In genomic region chr20:50520222-50520877, GRCh38 we compare ENCODE assay signal across 8 cellular contexts. TPM values are rescaled to one million over a fixed set of nuclear protein-coding genes. Genes with fewer than 3 reads are reported as not detected.
DNase-seq lines count a peak whose midpoint lies in the region; ATAC-seq and TF ChIP-seq lines count a peak whose summit lies in the region.

No MANE protein-coding gene starts in this region.

- TF ChIP-seq CTCF in CD8-positive, alpha-beta T cell (IDR thresholded peaks at IDR 0.05) = no peak
- no peak for TF ChIP-seq CTCF in natural killer cell (IDR thresholded peaks at IDR 0.05)
- no peak for TF ChIP-seq CTCF in PC-9 (conservative IDR thresholded peaks at IDR 0.05)

- 0 out of 2 replicates have a peak, but pooled peaks cover 5% of the 10 kb centered on the region for H4K20me1 ChIP-seq in PC-9 (ENCODE audit: insufficient read depth)

- H3F3A ChIP-seq in PC-9 (ENCODE audit: insufficient read depth, low read depth) = no peaks in the 10 kb centered on the region; the same call in 1 of the 2 replicates

- BruUV-seq in PC-9 (replicated peaks; lab: Mats Ljungman, UMichigan) = no TSS peak

- no peaks in the 10 kb centered on the region for H3K27me3 Mint-ChIP-seq in CD8-positive, alpha-beta T cell (ENCODE audit: low read depth)
- no peaks in the 10 kb centered on the region for H3K27me3 Mint-ChIP-seq in IgD-negative memory B cell
- H3K27me3 Mint-ChIP-seq in activated T-helper 2 cell treated with anti-CD3 and anti-CD28 coated beads, Interferon-gamma antibody, Interleukin-2, Interleukin-4, amounts not matched to agents 10 μg/mL and 5 μg/mL and 100 μg/mL, durations not matched to agents 14 hours and 24 hours and 36 hours (ENCODE audit: low read depth) = no peaks in the 10 kb centered on the region
- H3K27me3 Mint-ChIP-seq in natural killer cell (ENCODE audit: low read depth in 2 of 2) = no peaks in the 10 kb centered on the region

- no peaks in the 10 kb centered on the region for H3K9me3 ChIP-seq in CD8-positive, alpha-beta T cell (ENCODE audit: low read length)
- no peaks in the 10 kb centered on the region for H3K9me3 ChIP-seq in PC-9 (ENCODE audit: insufficient read depth, low read depth)

- intact Hi-C loops in CD8-positive, alpha-beta T cell (cut with DNase I, micrococcal nuclease) = no loop called here
- intact Hi-C loops in activated T-helper 2 cell treated with anti-CD3 and anti-CD28 coated beads, Interferon-gamma antibody, Interleukin-2, Interleukin-4, amounts not matched to agents 10 μg/mL and 5 μg/mL and 100 μg/mL, durations not matched to agents 14 hours and 24 hours and 36 hours (cut with micrococcal nuclease) = no loop called here
- intact Hi-C loops in natural killer cell (cut with micrococcal nuclease) (no loop called here), PC-9 (cut with micrococcal nuclease; ENCODE audit: unreplicated experiment) (no loop called here)

- no peaks in the 10 kb centered on the region for H3K9me2 ChIP-seq in PC-9 (ENCODE audit: insufficient read depth)

- H3K27me3 ChIP-seq in CD8-positive, alpha-beta T cell (ENCODE audit: insufficient read depth, low read length) = no peaks in the 10 kb centered on the region
- no peaks in the 10 kb centered on the region for H3K27me3 ChIP-seq in PC-9 (ENCODE audit: insufficient read depth, low read depth)

- peaks cover 92% of the 10 kb centered on the region for H3K79me2 ChIP-seq in PC-9 (ENCODE audit: low read depth)

- CTCF ChIA-PET in CD8-positive, alpha-beta T cell (lab: Charles Lee) = interaction anchor here (0.8 to 1.6 kb wide), 3 partner anchors 10 to 69 kb away, joined by 3 to 4 read pairs (median 3); partner anchors contain the start of gene PTPN1
- CTCF ChIA-PET in PC-9 (lab: Charles Lee) = interaction anchor here (0.7 kb wide), 1 partner anchor 135 kb away, joined by 4 read pairs; no protein-coding TSS in a partner anchor

- H3K27ac ChIP-seq in CD8-positive, alpha-beta T cell (ENCODE audit: low read depth, low read length) = no peak overlapping the region
- H3K27ac ChIP-seq in PC-9 = no peak overlapping the region

- H3K27ac Mint-ChIP-seq in CD8-positive, alpha-beta T cell = peak overlapping the region; percentile 88
- H3K27ac Mint-ChIP-seq in IgD-negative memory B cell = peak overlapping the region; percentile 91 to 99 (median 95)
- peak overlapping the region; percentile 95 for H3K27ac Mint-ChIP-seq in activated T-helper 2 cell treated with anti-CD3 and anti-CD28 coated beads, Interferon-gamma antibody, Interleukin-2, Interleukin-4, amounts not matched to agents 10 μg/mL and 5 μg/mL and 100 μg/mL, durations not matched to agents 14 hours and 24 hours and 36 hours
- H3K27ac Mint-ChIP-seq in natural killer cell = peak overlapping the region; percentile 95 to 98

- H3K36me3 Mint-ChIP-seq in CD8-positive, alpha-beta T cell = peaks cover 8% of the 10 kb centered on the region
- H3K36me3 Mint-ChIP-seq in IgD-negative memory B cell = peaks cover 2% of the 10 kb centered on the region
- H3K36me3 Mint-ChIP-seq in activated T-helper 2 cell treated with anti-CD3 and anti-CD28 coated beads, Interferon-gamma antibody, Interleukin-2, Interleukin-4, amounts not matched to agents 10 μg/mL and 5 μg/mL and 100 μg/mL, durations not matched to agents 14 hours and 24 hours and 36 hours (ENCODE audit: low read depth) = peaks cover 58% of the 10 kb centered on the region
- no peaks in the 10 kb centered on the region for H3K36me3 Mint-ChIP-seq in natural killer cell

- no peak overlapping the region for H3K4me2 ChIP-seq in PC-9

- H3K36me3 ChIP-seq in CD8-positive, alpha-beta T cell (ENCODE audit: insufficient read depth, low read length) = no peaks in the 10 kb centered on the region
- no peaks in the 10 kb centered on the region; the same call in 1 of the 2 replicates for H3K36me3 ChIP-seq in PC-9 (ENCODE audit: low read depth)

- peak in 2 of 7 experiments; percentile 30 to 43 for DNase-seq in CD8-positive, alpha-beta T cell
- DNase-seq in activated T-helper 2 cell treated with anti-CD3 and anti-CD28 coated beads, Interferon-gamma antibody, Interleukin-2, Interleukin-4, amounts not matched to agents 10 μg/mL and 5 μg/mL and 100 μg/mL, durations not matched to agents 14 hours and 24 hours and 36 hours (ENCODE audit: low spot score) = no peak
- DNase-seq in natural killer cell (no peak), RKO (ENCODE audit: low spot score) (no peak), DMS153 (lab: John Stamatoyannopoulos, UW) (no peak), mesenteric fat pad (ENCODE audit: low spot score) (no peak), PC-9 (no peak)

- no peaks in the 10 kb centered on the region for H3K9me3 Mint-ChIP-seq in CD8-positive, alpha-beta T cell
- H3K9me3 Mint-ChIP-seq in IgD-negative memory B cell (no peaks in the 10 kb centered on the region), natural killer cell (no peaks in the 10 kb centered on the region)
- no peaks in the 10 kb centered on the region for H3K9me3 Mint-ChIP-seq in activated T-helper 2 cell treated with anti-CD3 and anti-CD28 coated beads, Interferon-gamma antibody, Interleukin-2, Interleukin-4, amounts not matched to agents 10 μg/mL and 5 μg/mL and 100 μg/mL, durations not matched to agents 14 hours and 24 hours and 36 hours

- POLR2A ChIA-PET in CD8-positive, alpha-beta T cell (lab: Charles Lee) = interaction anchor here (1.6 to 2.7 kb wide), 2 partner anchors 10 to 11 kb away, joined by 9 to 19 read pairs; partner anchors contain the start of gene PTPN1
- POLR2A ChIA-PET in PC-9 (lab: Charles Lee; ENCODE audit: unreplicated experiment) = interaction anchor here (0.7 to 0.9 kb wide), 2 partner anchors 9 to 39 kb away, joined by 3 read pairs; no protein-coding TSS in a partner anchor

- peak; percentile 14 for ATAC-seq in CD8-positive, alpha-beta T cell
- peak; percentile 16 to 21 (median 18) for ATAC-seq in natural killer cell

- no peak overlapping the region for H2AFZ ChIP-seq in PC-9

- peak overlapping the region; percentile 16 for H3K4me3 ChIP-seq in CD8-positive, alpha-beta T cell (ENCODE audit: low read depth, low read length)
- H3K4me3 ChIP-seq in PC-9 = no peak overlapping the region

- peak overlapping the region; percentile 81 for H3K4me3 Mint-ChIP-seq in CD8-positive, alpha-beta T cell
- H3K4me3 Mint-ChIP-seq in IgD-negative memory B cell = peak overlapping the region; percentile 79 to 94 (median 89)
- peak overlapping the region; percentile 67 for H3K4me3 Mint-ChIP-seq in activated T-helper 2 cell treated with anti-CD3 and anti-CD28 coated beads, Interferon-gamma antibody, Interleukin-2, Interleukin-4, amounts not matched to agents 10 μg/mL and 5 μg/mL and 100 μg/mL, durations not matched to agents 14 hours and 24 hours and 36 hours (ENCODE audit: low read depth)
- peak overlapping the region; percentile 90 for H3K4me3 Mint-ChIP-seq in natural killer cell

- peaks cover 86% of the 10 kb centered on the region for H3K4me1 Mint-ChIP-seq in CD8-positive, alpha-beta T cell (ENCODE audit: low read depth)
- H3K4me1 Mint-ChIP-seq in IgD-negative memory B cell (peaks cover 58 to 73% (median 65%) of the 10 kb centered on the region in 3 donors), natural killer cell (peaks cover 79 to 84% of the 10 kb centered on the region in 2 donors)
- peaks cover 72% of the 10 kb centered on the region for H3K4me1 Mint-ChIP-seq in activated T-helper 2 cell treated with anti-CD3 and anti-CD28 coated beads, Interferon-gamma antibody, Interleukin-2, Interleukin-4, amounts not matched to agents 10 μg/mL and 5 μg/mL and 100 μg/mL, durations not matched to agents 14 hours and 24 hours and 36 hours (ENCODE audit: low read depth)

- H3K4me1 ChIP-seq in CD8-positive, alpha-beta T cell (ENCODE audit: insufficient read depth, low read length) = peaks cover 87% of the 10 kb centered on the region
- peaks cover 16% of the 10 kb centered on the region; the same call in 1 of the 2 replicates for H3K4me1 ChIP-seq in PC-9 (replicated peaks; ENCODE audit: insufficient read depth)

RNA-seq across cellular contexts. Expression of gene PTPN1, which starts 10.2 kb away (rescaled TPM):
- total RNA-seq in CD8-positive, alpha-beta T cell = 10 to 100 TPM; 96.0 to 97.5 TPM
- polyA plus RNA-seq in IgD-negative memory B cell = 73.8 TPM
- total RNA-seq in activated T-helper 2 cell treated with anti-CD3 and anti-CD28 coated beads, Interferon-gamma antibody, Interleukin-2, Interleukin-4, amounts not matched to agents 10 μg/mL and 5 μg/mL and 100 μg/mL, durations not matched to agents 14 hours and 24 hours and 36 hours = 93.2 and 94.6 TPM in 2 replicates
- total RNA-seq in natural killer cell (10 to 100 TPM; 52.9 to 64.5 (median 58.3) TPM), mesenteric fat pad (50.9 TPM), PC-9 (2021) (46.3 and 59.8 TPM in 2 replicates)
